Comparison of ENCODE assay signal across 10 cellular contexts in the genomic region with DNA sequence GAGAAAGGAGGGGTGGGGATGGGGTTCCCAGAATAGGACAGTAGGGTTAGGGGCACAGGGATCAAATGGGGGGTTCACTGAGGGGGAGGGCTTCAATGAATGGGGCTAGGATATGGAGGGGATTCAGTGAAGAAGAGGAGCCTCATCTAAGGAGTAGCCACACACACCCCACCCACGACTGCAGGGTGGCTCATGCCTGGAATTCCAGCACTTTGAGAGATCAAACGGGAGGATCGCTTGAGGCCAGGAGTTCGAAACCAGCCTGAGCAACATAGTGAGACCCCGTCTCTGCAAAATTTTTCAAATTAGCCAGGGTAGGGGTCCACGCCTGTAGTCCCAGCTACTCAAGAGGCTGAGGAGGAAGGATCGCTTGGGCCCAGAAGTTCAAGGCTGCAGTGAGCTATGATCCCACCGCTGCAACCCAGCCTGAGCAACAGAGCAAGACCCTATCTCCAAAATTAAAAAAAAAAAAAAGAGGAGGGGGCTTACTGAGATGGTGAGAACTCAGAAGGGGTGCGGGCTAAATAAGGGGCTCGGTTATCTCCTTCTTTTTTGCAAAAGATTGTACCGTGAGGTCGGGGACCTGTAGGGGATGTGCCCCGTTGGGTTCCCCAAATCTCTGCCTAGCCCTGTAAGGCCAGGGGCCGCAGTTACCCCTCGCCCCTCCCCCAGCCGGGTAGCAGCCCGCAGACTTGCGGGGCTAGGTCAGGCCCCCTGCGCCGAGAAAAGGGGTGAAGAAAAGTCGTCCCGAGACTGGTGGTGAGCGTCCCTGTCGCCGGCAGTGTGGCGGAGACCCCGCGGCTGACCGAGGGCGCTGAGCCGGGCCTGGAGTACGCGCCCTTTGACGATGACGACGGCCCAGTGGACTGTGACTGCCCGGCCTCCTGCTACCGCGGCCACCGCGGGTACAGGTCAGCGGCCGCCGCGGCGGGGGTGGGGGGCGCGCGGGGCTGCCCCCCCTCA. TPM values are rescaled to one million over a fixed set of nuclear protein-coding genes. Genes with fewer than 3 reads are reported as not detected.
DNase-seq lines count a peak whose midpoint lies in the region; TF ChIP-seq lines count a peak whose summit lies in the region.
"Had no signal": no experiment of that assay in that cellular context is flagged by ENCODE, and none has a peak within 500 bp of the region (broad histone marks: within the 10 kb centered on the region; RNA-seq: fewer than 3 reads in every experiment).

No MANE protein-coding gene starts in this region.

- H3K36me3 ChIP-seq in osteoblast (ENCODE audit: insufficient read depth, low read length) (no peaks in the 10 kb centered on the region), ovary (no peaks in the 10 kb centered on the region)
- H3K36me3 ChIP-seq: tibial artery had no signal

- no peak overlapping the region for H2AFZ ChIP-seq in osteoblast (ENCODE audit: low read length)

- H3K4me3 ChIP-seq in osteoblast (ENCODE audit: insufficient read depth, low read length) (no peak overlapping the region), ovary (no peak overlapping the region)

- H3K4me1 Mint-ChIP-seq in CD14-positive monocyte (peaks cover 5% of the 10 kb centered on the region), glutamatergic neuron (ENCODE audit: low read depth, unreplicated experiment) (peaks cover 8% of the 10 kb centered on the region), endothelial cell (ENCODE audit: unreplicated experiment) (no peaks in the 10 kb centered on the region)

- H3K9me3 ChIP-seq in osteoblast (ENCODE audit: low read depth, low read length) = no peaks in the 10 kb centered on the region
- H3K9me3 ChIP-seq in ovary = no peaks in the 10 kb centered on the region
- H3K9me3 ChIP-seq: tibial artery had no signal

- no peak for DNase-seq in CD14-positive monocyte (ENCODE audit: low spot score)
- DNase-seq in NCI-H146 treated with DMSO at 0.1 percent for 48 hours (lab: John Stamatoyannopoulos, UW; ENCODE audit: unreplicated experiment) = peak; percentile 35
- DNase-seq in glutamatergic neuron = peak; percentile 47
- peak; percentile 42 for DNase-seq in osteoblast (ENCODE audit: insufficient read length, low spot score, missing footprints)
- no peak for DNase-seq in NCI-H187 treated with DMSO at 0.1 percent for 48 hours (lab: John Stamatoyannopoulos, UW)
- DNase-seq in endothelial cell (ENCODE audit: low spot score) = no peak
- no peak for DNase-seq in NCI-H2107 (lab: John Stamatoyannopoulos, UW)
- DNase-seq in ovary = no peak
- DNase-seq: tibial artery had no signal

- H3K27me3 ChIP-seq in osteoblast (ENCODE audit: insufficient read depth, low read length) (peaks cover 13% of the 10 kb centered on the region), ovary (no peaks in the 10 kb centered on the region)

- H3K27me3 Mint-ChIP-seq in CD14-positive monocyte (ENCODE audit: low read depth in 3 of 3) (peaks cover 39 to 64% (median 42%) of the 10 kb centered on the region in 3 donors), glutamatergic neuron (ENCODE audit: unreplicated experiment) (peaks cover 3% of the 10 kb centered on the region), endothelial cell (ENCODE audit: unreplicated experiment) (peaks cover 3% of the 10 kb centered on the region)

- no peak overlapping the region for H3K4me2 ChIP-seq in osteoblast (ENCODE audit: insufficient read depth, low read length)

- no peaks in the 10 kb centered on the region for H4K20me1 ChIP-seq in osteoblast (ENCODE audit: insufficient read depth, low read length)

- H3K36me3 Mint-ChIP-seq in CD14-positive monocyte (peaks cover 0 to 2% of the 10 kb centered on the region in 2 donors), glutamatergic neuron (ENCODE audit: unreplicated experiment) (no peaks in the 10 kb centered on the region), endothelial cell (ENCODE audit: low read depth, unreplicated experiment) (no peaks in the 10 kb centered on the region)
- H3K36me3 Mint-ChIP-seq: activated naive CD4-positive, alpha-beta T cell treated with anti-CD3 and anti-CD28 coated beads, Interleukin-2, amount 50 U/mL, for 72 hours had no signal

- intact Hi-C loops in CD14-positive monocyte (cut with micrococcal nuclease) (loop anchor here in 1 of 2 donors (5.0 kb wide), 1 partner anchor 82 kb away; no protein-coding TSS in a partner anchor), ovary (cut with DNase I) (no loop called here)

- H3K27ac ChIP-seq in osteoblast (ENCODE audit: low read depth, low read length) (no peak overlapping the region), ovary (no peak overlapping the region)
- H3K27ac ChIP-seq: tibial artery had no signal

- no peak for TF ChIP-seq CTCF in CD14-positive monocyte (IDR thresholded peaks at IDR 0.05)
- TF ChIP-seq CTCF in glutamatergic neuron (IDR thresholded peaks at IDR 0.05; ENCODE audit: partially characterized antibody, unreplicated experiment) = no peak
- no peak for TF ChIP-seq CTCF in osteoblast (IDR thresholded peaks at IDR 0.05; ENCODE audit: extremely low read depth, low read depth, low read length)
- TF ChIP-seq CTCF in endothelial cell (IDR thresholded peaks at IDR 0.05; ENCODE audit: unreplicated experiment) = no peak
- TF ChIP-seq CTCF in ovary (IDR thresholded peaks at IDR 0.05) = no peak

- no peaks in the 10 kb centered on the region for H3K79me2 ChIP-seq in osteoblast (ENCODE audit: insufficient read depth, low read length)

- H3K4me3 Mint-ChIP-seq in CD14-positive monocyte (peak overlapping the region; percentile 6 to 56), glutamatergic neuron (ENCODE audit: unreplicated experiment) (no peak overlapping the region), endothelial cell (ENCODE audit: unreplicated experiment) (no peak overlapping the region)

- no peak for TF ChIP-seq POLR2A in ovary (IDR thresholded peaks at IDR 0.05)

- WGBS in ovary, 3 donors = 14 to 31% (median 21%) methylated on average over 27 to 49 of the region's 49 CpGs

- no peak for TF ChIP-seq EP300 in ovary (IDR thresholded peaks at IDR 0.05)

- H3K4me1 ChIP-seq in osteoblast (ENCODE audit: insufficient read depth, low read length) = no peaks in the 10 kb centered on the region
- H3K4me1 ChIP-seq in ovary (ENCODE audit: insufficient read depth) = no peaks in the 10 kb centered on the region

- H3K27ac Mint-ChIP-seq in CD14-positive monocyte = no peak overlapping the region
- H3K27ac Mint-ChIP-seq in glutamatergic neuron (ENCODE audit: unreplicated experiment) = no peak overlapping the region
- no peak overlapping the region for H3K27ac Mint-ChIP-seq in endothelial cell (ENCODE audit: unreplicated experiment)
- H3K27ac Mint-ChIP-seq: activated naive CD4-positive, alpha-beta T cell treated with anti-CD3 and anti-CD28 coated beads, Interleukin-2, amount 50 U/mL, for 72 hours had no signal

- H3K9me3 Mint-ChIP-seq in CD14-positive monocyte = peaks cover 0 to 20% (median 6%) of the 10 kb centered on the region in 7 donors
- peaks cover 4% of the 10 kb centered on the region for H3K9me3 Mint-ChIP-seq in glutamatergic neuron (ENCODE audit: unreplicated experiment)
- H3K9me3 Mint-ChIP-seq in endothelial cell (ENCODE audit: unreplicated experiment) = no peaks in the 10 kb centered on the region
- H3K9me3 Mint-ChIP-seq: activated naive CD4-positive, alpha-beta T cell treated with anti-CD3 and anti-CD28 coated beads, Interleukin-2, amount 50 U/mL, for 72 hours had no signal

RNA-seq across cellular contexts. Expression of gene HSPB1, which starts 43.1 kb away (rescaled TPM):
- polyA plus RNA-seq in CD14-positive monocyte = 1 to 10 TPM; 8.3 to 8.9 TPM
- 50.4 TPM for total RNA-seq in glutamatergic neuron (ENCODE audit: unreplicated experiment)
- 67.2 and 72.7 TPM in 2 replicates for total RNA-seq in osteoblast
- total RNA-seq in endothelial cell (ENCODE audit: unreplicated experiment) = 581 TPM
- 100 to 1,000 TPM; 138 to 913 (median 503) TPM for total RNA-seq in ovary
- 100 to 1,000 TPM in 1 of 2 donors, 1 to 10 TPM in 1; 5.7 to 326 TPM for polyA plus RNA-seq in ovary

RNA-seq across cellular contexts. Expression of gene SRRM3, which starts 57.7 kb away (rescaled TPM):
- polyA plus RNA-seq in CD14-positive monocyte (not detected), ovary (1 to 10 TPM; 2.0 to 3.0 TPM)
- total RNA-seq in glutamatergic neuron (ENCODE audit: unreplicated experiment) (154 TPM), osteoblast (0.29 and 0.36 TPM in 2 replicates), endothelial cell (ENCODE audit: unreplicated experiment) (27.1 TPM), ovary (10 to 100 TPM in 2 of 7 donors, 1 to 10 TPM in 5; 4.4 to 13.4 (median 6.6) TPM)
- total RNA-seq: activated naive CD4-positive, alpha-beta T cell treated with anti-CD3 and anti-CD28 coated beads, Interleukin-2, amount 50 U/mL, for 72 hours had no signal

Comparison
In these comparisons a context has a peak if more than half of its experiments do, and no peak if none do; other contexts are left out.
1. DNase-seq: peak in NCI-H146 treated with DMSO at 0.1 percent for 48 hours (single experiment), glutamatergic neuron (single experiment) and osteoblast (single experiment); none in CD14-positive monocyte (single experiment), NCI-H187 treated with DMSO at 0.1 percent for 48 hours (single experiment), endothelial cell (single experiment), NCI-H2107 (single experiment) and ovary (0 of 5).
2. H3K4me3 Mint-ChIP-seq: peak in CD14-positive monocyte (2 of 2); none in glutamatergic neuron (single experiment) and endothelial cell (single experiment).